9 cellular contexts compared by ENCODE assay signal in the genomic region with DNA sequence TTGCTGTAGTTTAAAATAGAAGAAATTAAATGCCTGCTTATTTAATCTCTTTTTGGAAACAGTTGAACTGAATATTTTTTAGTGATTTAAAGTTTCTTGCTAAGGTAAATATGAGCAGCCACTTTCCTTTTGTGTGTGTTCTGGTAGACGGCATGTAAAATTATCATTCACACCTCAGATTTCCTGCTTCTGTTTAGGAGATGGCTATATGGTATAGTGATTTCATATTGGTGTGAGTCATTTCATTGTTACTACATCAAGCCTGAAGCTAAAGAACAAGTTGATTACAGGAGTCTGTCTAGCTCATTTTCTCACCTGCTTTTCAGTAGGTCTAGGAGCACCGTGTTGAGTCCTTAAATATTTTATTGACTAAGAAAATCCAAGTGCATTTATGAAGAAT. TPM values are rescaled to one million over a fixed set of nuclear protein-coding genes. Genes with fewer than 3 reads are reported as not detected.
A peak's percentile ranks its signal among the peaks of the same experiment; 100 is the strongest.
DNase-seq lines count a peak whose midpoint lies in the region; ATAC-seq and TF ChIP-seq lines count a peak whose summit lies in the region.
"Had no signal": no experiment of that assay in that cellular context is flagged by ENCODE, and none has a peak within 500 bp of the region (broad histone marks: within the 10 kb centered on the region; RNA-seq: fewer than 3 reads in every experiment).

No MANE protein-coding gene starts in this region.

- peak overlapping the region; percentile 14 for H3K4me3 ChIP-seq in AG04450 (ENCODE audit: low read depth, low read length)
- H3K4me3 ChIP-seq in SU-DHL-6 (ENCODE audit: insufficient read depth, low read length, poor library complexity, severe bottlenecking): no peak overlapping the region

- H3K9ac ChIP-seq in SU-DHL-6 (ENCODE audit: low read length): no peak overlapping the region

- H3K27ac ChIP-seq in AG04450 (ENCODE audit: low read depth, low read length): no peak overlapping the region
- H3K27ac ChIP-seq in SU-DHL-6 (ENCODE audit: low read depth, low read length): peak overlapping the region; percentile 11; the same call in 1 of the 2 replicates
- no peak overlapping the region for H3K27ac ChIP-seq in foreskin keratinocyte

- peaks cover 11% of the 10 kb centered on the region for H3K4me1 ChIP-seq in foreskin keratinocyte

- CTCF ChIA-PET in AG04450 (lab: Charles Lee): interaction anchor here (1.1 kb wide), 1 partner anchor 9 kb away, joined by 3 read pairs; no protein-coding TSS in a partner anchor

- H3K79me2 ChIP-seq in SU-DHL-6 (ENCODE audit: insufficient read depth, low read length): peaks cover 62% of the 10 kb centered on the region

- H3K9me2 ChIP-seq in SU-DHL-6 (replicated peaks; ENCODE audit: insufficient read depth, low read length): no peaks in the 10 kb centered on the region

- POLR2A ChIA-PET in AG04450 (lab: Yijun Ruan, JAX): no interaction called here

- DNase-seq in AG04450 (ENCODE audit: low read depth, low spot score): no peak
- DNase-seq in foreskin keratinocyte: peak; percentile 61 to 74
- no peak for DNase-seq in HUDEP-2 (lab: John Stamatoyannopoulos, UW; ENCODE audit: unreplicated experiment in 76 of 76)
- no peak for DNase-seq in T1000 (lab: John Stamatoyannopoulos, UW)
- DNase-seq: SHP77 had no signal

- H3K27me3 ChIP-seq in AG04450 (ENCODE audit: control insufficient read depth, insufficient read depth, low read length): no peaks in the 10 kb centered on the region
- no peaks in the 10 kb centered on the region for H3K27me3 ChIP-seq in SU-DHL-6 (ENCODE audit: low read length)
- H3K27me3 ChIP-seq in foreskin keratinocyte: no peaks in the 10 kb centered on the region

- H3F3A ChIP-seq in SU-DHL-6 (ENCODE audit: insufficient read depth): peaks cover 19% of the 10 kb centered on the region; the same call in 1 of the 2 replicates

- ATAC-seq in GM18868 (IDR thresholded peaks at IDR 0.05; ENCODE audit: unreplicated experiment): peak; percentile 30
- peak; percentile 75 for ATAC-seq in foreskin keratinocyte
- ATAC-seq in HG03354 (IDR thresholded peaks at IDR 0.05; ENCODE audit: poor library complexity, severe bottlenecking, unreplicated experiment): no peak
- no peak for ATAC-seq in HG02981 (IDR thresholded peaks at IDR 0.05; ENCODE audit: unreplicated experiment)

- H3K9me3 ChIP-seq in AG04450 (ENCODE audit: control insufficient read depth, insufficient read depth, low read length) (no peaks in the 10 kb centered on the region; the same call in 1 of the 2 replicates), SU-DHL-6 (ENCODE audit: insufficient read depth, low read length) (no peaks in the 10 kb centered on the region)

- H3K36me3 ChIP-seq in SU-DHL-6 (ENCODE audit: low read length): no peaks in the 10 kb centered on the region

- no peak overlapping the region for H2AFZ ChIP-seq in SU-DHL-6 (ENCODE audit: low read depth, low read length, severe bottlenecking)

- peak overlapping the region; percentile 21 for H3K4me2 ChIP-seq in SU-DHL-6 (ENCODE audit: low read depth, low read length, poor library complexity, severe bottlenecking)

- TF ChIP-seq CTCF in AG04450 (IDR thresholded peaks at IDR 0.05; ENCODE audit: low read depth, low read length): no peak
- TF ChIP-seq CTCF in SU-DHL-6 (IDR thresholded peaks at IDR 0.05; ENCODE audit: insufficient read depth, low read length, poor library complexity, severe bottlenecking): no peak
- no peak for TF ChIP-seq CTCF in foreskin keratinocyte (conservative IDR thresholded peaks at IDR 0.05)

- no peaks in the 10 kb centered on the region for H4K20me1 ChIP-seq in SU-DHL-6 (ENCODE audit: low read depth, low read length)

RNA-seq across cellular contexts. Expression of a gene that starts 2.2 kb away (rescaled TPM):
- polyA plus RNA-seq in AG04450 (2011; rRNA removed) (113 and 127 TPM in 2 replicates), foreskin keratinocyte (7.0 and 10.9 TPM in 2 replicates)
- 146 and 156 TPM in 2 replicates for polyA minus RNA-seq in AG04450 (2011; rRNA and poly(A)+ RNA removed)
- total RNA-seq in foreskin keratinocyte: 35.1 and 38.2 TPM in 2 replicates

RNA-seq across cellular contexts. Expression of a gene that starts 43.6 kb away (rescaled TPM):
- polyA plus RNA-seq in AG04450 (2011; rRNA removed): 55.8 and 65.5 TPM in 2 replicates
- 28.6 and 44.8 TPM in 2 replicates for polyA minus RNA-seq in AG04450 (2011; rRNA and poly(A)+ RNA removed)
- total RNA-seq in foreskin keratinocyte: 44.3 and 46.2 TPM in 2 replicates
- polyA plus RNA-seq in foreskin keratinocyte: 8.7 and 10.4 TPM in 2 replicates

RNA-seq across cellular contexts. Expression of a gene that starts 56.5 kb away (rescaled TPM):
- polyA plus RNA-seq in AG04450 (2011; rRNA removed): 8.8 and 9.4 TPM in 2 replicates
- polyA minus RNA-seq in AG04450 (2011; rRNA and poly(A)+ RNA removed): 19.7 and 20.0 TPM in 2 replicates
- 19.9 and 21.0 TPM in 2 replicates for total RNA-seq in foreskin keratinocyte
- polyA plus RNA-seq in foreskin keratinocyte: 4.4 and 4.9 TPM in 2 replicates

Comparison
In these comparisons a context has a peak if more than half of its experiments do, and no peak if none do; other contexts are left out.
1. DNase-seq: peak in foreskin keratinocyte (2 of 2); none in AG04450 (single experiment), HUDEP-2 (0 of 76) and T1000 (single experiment).
2. ATAC-seq: peak in GM18868 (single experiment) and foreskin keratinocyte (single experiment); none in HG03354 (single experiment) and HG02981 (single experiment).